ENCODE assay signal across 3 cellular contexts in genomic region chr11:114153224-114153623, GRCh38.
A peak's percentile ranks its signal among the peaks of the same experiment; 100 is the strongest.
TF ChIP-seq lines count a peak whose summit lies in the region.

No MANE protein-coding gene starts in this region.

TF ChIP-seq in liver, 16 proteins besides CTCF, POLR2A, EP300 and RAD21 (continued from another document):
- TF ChIP-seq, protein P1, sequence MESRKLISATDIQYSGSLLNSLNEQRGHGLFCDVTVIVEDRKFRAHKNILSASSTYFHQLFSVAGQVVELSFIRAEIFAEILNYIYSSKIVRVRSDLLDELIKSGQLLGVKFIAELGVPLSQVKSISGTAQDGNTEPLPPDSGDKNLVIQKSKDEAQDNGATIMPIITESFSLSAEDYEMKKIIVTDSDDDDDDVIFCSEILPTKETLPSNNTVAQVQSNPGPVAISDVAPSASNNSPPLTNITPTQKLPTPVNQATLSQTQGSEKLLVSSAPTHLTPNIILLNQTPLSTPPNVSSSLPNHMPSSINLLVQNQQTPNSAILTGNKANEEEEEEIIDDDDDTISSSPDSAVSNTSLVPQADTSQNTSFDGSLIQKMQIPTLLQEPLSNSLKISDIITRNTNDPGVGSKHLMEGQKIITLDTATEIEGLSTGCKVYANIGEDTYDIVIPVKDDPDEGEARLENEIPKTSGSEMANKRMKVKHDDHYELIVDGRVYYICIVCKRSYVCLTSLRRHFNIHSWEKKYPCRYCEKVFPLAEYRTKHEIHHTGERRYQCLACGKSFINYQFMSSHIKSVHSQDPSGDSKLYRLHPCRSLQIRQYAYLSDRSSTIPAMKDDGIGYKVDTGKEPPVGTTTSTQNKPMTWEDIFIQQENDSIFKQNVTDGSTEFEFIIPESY (IDR thresholded peaks at IDR 0.05), result peak; percentile 92
- TF ChIP-seq EGR1 (IDR thresholded peaks at IDR 0.05; ENCODE audit: low read depth in 2 of 2) (peak; percentile 39 to 58), JUND (IDR thresholded peaks at IDR 0.05) (peak; percentile 83 to 87), FOXA1 (IDR thresholded peaks at IDR 0.05) (peak; percentile 53), HNF4A (conservative IDR thresholded peaks at IDR 0.05) (peak; percentile 95 to 97), NR2F2 (IDR thresholded peaks at IDR 0.05) (peak; percentile 82), RXRA (IDR thresholded peaks at IDR 0.05) (peak; percentile 100), YY1 (IDR thresholded peaks at IDR 0.05) (peak; percentile 81), HNF4G (IDR thresholded peaks at IDR 0.05) (peak; percentile 95), GABPA (IDR thresholded peaks at IDR 0.05 in 1 of 2, conservative IDR thresholded peaks at IDR 0.05 in 1 of 2) (peak in 1 of 2 donors; percentile 54), SP1 (IDR thresholded peaks at IDR 0.05) (peak; percentile 100), FOXA2 (IDR thresholded peaks at IDR 0.05) (peak; percentile 54), ATF3 (IDR thresholded peaks at IDR 0.05) (peak; percentile 80)
- TF ChIP-seq, protein P2, sequence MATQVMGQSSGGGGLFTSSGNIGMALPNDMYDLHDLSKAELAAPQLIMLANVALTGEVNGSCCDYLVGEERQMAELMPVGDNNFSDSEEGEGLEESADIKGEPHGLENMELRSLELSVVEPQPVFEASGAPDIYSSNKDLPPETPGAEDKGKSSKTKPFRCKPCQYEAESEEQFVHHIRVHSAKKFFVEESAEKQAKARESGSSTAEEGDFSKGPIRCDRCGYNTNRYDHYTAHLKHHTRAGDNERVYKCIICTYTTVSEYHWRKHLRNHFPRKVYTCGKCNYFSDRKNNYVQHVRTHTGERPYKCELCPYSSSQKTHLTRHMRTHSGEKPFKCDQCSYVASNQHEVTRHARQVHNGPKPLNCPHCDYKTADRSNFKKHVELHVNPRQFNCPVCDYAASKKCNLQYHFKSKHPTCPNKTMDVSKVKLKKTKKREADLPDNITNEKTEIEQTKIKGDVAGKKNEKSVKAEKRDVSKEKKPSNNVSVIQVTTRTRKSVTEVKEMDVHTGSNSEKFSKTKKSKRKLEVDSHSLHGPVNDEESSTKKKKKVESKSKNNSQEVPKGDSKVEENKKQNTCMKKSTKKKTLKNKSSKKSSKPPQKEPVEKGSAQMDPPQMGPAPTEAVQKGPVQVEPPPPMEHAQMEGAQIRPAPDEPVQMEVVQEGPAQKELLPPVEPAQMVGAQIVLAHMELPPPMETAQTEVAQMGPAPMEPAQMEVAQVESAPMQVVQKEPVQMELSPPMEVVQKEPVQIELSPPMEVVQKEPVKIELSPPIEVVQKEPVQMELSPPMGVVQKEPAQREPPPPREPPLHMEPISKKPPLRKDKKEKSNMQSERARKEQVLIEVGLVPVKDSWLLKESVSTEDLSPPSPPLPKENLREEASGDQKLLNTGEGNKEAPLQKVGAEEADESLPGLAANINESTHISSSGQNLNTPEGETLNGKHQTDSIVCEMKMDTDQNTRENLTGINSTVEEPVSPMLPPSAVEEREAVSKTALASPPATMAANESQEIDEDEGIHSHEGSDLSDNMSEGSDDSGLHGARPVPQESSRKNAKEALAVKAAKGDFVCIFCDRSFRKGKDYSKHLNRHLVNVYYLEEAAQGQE (IDR thresholded peaks at IDR 0.05), result no peak

TF ChIP-seq in HepG2, 621 proteins besides CTCF, POLR2A, EP300 and RAD21 (continues in another document):
- TF ChIP-seq ZNF646 (CRISPR knock-in tag; IDR thresholded peaks at IDR 0.05) (no peak), ZNF101 (CRISPR knock-in tag; IDR thresholded peaks at IDR 0.05; ENCODE audit: borderline replicate concordance, low read depth) (no peak), TRIM24 (CRISPR knock-in tag; IDR thresholded peaks at IDR 0.05) (no peak), ARNTL (CRISPR knock-in tag; IDR thresholded peaks at IDR 0.05) (no peak), SMARCC2 (IDR thresholded peaks at IDR 0.05) (no peak), BRCA1 (CRISPR knock-in tag; IDR thresholded peaks at IDR 0.05) (no peak), HNRNPLL (IDR thresholded peaks at IDR 0.05; ENCODE audit: low read depth, low read length, poor library complexity, severe bottlenecking) (no peak)
- TF ChIP-seq, protein P3, sequence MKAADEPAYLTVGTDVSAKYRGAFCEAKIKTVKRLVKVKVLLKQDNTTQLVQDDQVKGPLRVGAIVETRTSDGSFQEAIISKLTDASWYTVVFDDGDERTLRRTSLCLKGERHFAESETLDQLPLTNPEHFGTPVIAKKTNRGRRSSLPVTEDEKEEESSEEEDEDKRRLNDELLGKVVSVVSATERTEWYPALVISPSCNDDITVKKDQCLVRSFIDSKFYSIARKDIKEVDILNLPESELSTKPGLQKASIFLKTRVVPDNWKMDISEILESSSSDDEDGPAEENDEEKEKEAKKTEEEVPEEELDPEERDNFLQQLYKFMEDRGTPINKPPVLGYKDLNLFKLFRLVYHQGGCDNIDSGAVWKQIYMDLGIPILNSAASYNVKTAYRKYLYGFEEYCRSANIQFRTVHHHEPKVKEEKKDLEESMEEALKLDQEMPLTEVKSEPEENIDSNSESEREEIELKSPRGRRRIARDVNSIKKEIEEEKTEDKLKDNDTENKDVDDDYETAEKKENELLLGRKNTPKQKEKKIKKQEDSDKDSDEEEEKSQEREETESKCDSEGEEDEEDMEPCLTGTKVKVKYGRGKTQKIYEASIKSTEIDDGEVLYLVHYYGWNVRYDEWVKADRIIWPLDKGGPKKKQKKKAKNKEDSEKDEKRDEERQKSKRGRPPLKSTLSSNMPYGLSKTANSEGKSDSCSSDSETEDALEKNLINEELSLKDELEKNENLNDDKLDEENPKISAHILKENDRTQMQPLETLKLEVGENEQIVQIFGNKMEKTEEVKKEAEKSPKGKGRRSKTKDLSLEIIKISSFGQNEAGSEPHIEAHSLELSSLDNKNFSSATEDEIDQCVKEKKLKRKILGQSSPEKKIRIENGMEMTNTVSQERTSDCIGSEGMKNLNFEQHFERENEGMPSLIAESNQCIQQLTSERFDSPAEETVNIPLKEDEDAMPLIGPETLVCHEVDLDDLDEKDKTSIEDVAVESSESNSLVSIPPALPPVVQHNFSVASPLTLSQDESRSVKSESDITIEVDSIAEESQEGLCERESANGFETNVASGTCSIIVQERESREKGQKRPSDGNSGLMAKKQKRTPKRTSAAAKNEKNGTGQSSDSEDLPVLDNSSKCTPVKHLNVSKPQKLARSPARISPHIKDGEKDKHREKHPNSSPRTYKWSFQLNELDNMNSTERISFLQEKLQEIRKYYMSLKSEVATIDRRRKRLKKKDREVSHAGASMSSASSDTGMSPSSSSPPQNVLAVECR (CRISPR knock-in tag; IDR thresholded peaks at IDR 0.05; ENCODE audit: borderline replicate concordance), result no peak

TF ChIP-seq in SK-N-SH, 30 proteins besides CTCF, POLR2A, EP300 and RAD21 (continued from another document):
- TF ChIP-seq, protein P4, sequence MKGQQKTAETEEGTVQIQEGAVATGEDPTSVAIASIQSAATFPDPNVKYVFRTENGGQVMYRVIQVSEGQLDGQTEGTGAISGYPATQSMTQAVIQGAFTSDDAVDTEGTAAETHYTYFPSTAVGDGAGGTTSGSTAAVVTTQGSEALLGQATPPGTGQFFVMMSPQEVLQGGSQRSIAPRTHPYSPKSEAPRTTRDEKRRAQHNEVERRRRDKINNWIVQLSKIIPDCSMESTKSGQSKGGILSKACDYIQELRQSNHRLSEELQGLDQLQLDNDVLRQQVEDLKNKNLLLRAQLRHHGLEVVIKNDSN (IDR thresholded peaks at IDR 0.05; ENCODE audit: borderline replicate concordance, low read depth), result no peak
- no peak for TF ChIP-seq NRF1 (IDR thresholded peaks at IDR 0.05; ENCODE audit: low read depth, low read length)
- TF ChIP-seq MAX (IDR thresholded peaks at IDR 0.05; ENCODE audit: low read depth), result no peak
- TF ChIP-seq SMC3 (IDR thresholded peaks at IDR 0.05; ENCODE audit: low read depth, low read length), result no peak
- TF ChIP-seq JUND (IDR thresholded peaks at IDR 0.05), result no peak
